In the genomic region with DNA sequence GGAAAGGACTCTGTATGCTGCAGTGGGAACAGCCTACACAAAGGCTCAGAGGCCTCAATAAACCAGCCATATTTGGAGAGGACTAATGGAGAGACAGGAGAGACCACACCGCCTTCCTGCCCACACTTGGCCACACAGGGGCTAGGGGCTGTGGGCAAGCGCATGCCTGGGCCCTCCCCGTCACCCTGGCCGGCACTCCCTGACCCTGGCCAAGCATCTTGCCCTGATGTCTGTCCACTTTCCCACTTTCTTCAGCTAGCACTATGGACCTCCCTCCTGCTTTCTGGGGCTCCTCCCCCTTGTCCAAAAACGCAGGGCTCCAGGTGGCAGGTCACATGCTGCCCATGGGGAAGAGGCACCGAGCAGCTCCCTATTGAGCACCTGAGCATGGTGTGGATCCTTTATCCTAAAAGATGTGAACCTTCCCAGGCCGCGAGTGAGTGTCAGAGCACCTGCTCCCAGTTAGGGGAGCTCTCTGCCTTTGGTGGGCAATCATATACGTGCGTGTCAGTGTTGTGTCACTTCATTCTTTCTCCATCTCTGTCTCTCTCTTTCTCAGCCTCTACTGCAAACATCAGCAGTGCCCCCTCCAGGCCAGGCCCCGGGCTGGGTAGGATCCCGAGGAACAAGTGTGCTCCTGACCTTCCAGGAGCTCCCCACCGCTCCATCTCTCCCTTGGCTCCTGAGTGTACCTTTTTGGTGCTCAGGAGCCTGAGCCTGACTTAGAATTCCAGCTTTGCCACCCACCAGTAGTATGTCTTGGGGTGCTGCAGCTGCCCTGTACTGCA, we compare ENCODE assay signal across 12 cellular contexts.
A peak's percentile ranks its signal among the peaks of the same experiment; 100 is the strongest.
DNase-seq lines count a peak whose midpoint lies in the region; ATAC-seq, FAIRE-seq and TF ChIP-seq lines count a peak whose summit lies in the region.
"Had no signal": no experiment of that assay in that cellular context is flagged by ENCODE, and none has a peak within 500 bp of the region (broad histone marks: within the 10 kb centered on the region; RNA-seq: fewer than 3 reads in every experiment).

No MANE protein-coding gene starts in this region.

- CTCF ChIA-PET in HepG2 (lab: Yijun Ruan, JAX; ENCODE audit: low intra/inter-chr PET ratio, low total read pairs): no interaction called here

- peaks cover 5% of the 10 kb centered on the region for H4K20me1 ChIP-seq in HepG2 (ENCODE audit: insufficient read depth, low read length)

- 96% methylated on average over 12 of the region's 13 CpGs for WGBS in HepG2 (ENCODE audit: low lambda C conversion rate)
- 66% methylated on average over 5 of the region's 13 CpGs for WGBS in right lobe of liver (ENCODE audit: insufficient coverage, low coverage, low lambda C conversion rate, missing lambda C conversion rate)
- 81 to 88% (median 87%) methylated on average over 13 of the region's 13 CpGs for WGBS in adrenal gland, 4 donors
- 69 to 85% methylated on average over 13 of the region's 13 CpGs for WGBS in lung, 2 donors

- H3K27me3 ChIP-seq in HepG2 (ENCODE audit: control insufficient read depth in 1 of 2, insufficient read depth in 2 of 2, low read length in 2 of 2): no peaks in the 10 kb centered on the region
- H3K27me3 ChIP-seq in right lobe of liver: no peaks in the 10 kb centered on the region
- no peaks in the 10 kb centered on the region for H3K27me3 ChIP-seq in adrenal gland
- H3K27me3 ChIP-seq in lung (ENCODE audit: control insufficient read depth, insufficient read depth): no peaks in the 10 kb centered on the region
- H3K27me3 ChIP-seq: body of pancreas had no signal

- in situ Hi-C loops in HepG2 (cut with HindIII; ENCODE audit: extremely low pct_ligation_motif_present, low pct_unique_long_range_greater_than_20kb): no loop called here

- TF ChIP-seq RAD21 in HepG2 (CRISPR knock-in tag; IDR thresholded peaks at IDR 0.05): no peak

- H3K4me1 ChIP-seq in HepG2 (ENCODE audit: insufficient read depth, low read length): peaks cover 30% of the 10 kb centered on the region
- peaks cover 0 to 23% (median 11%) of the 10 kb centered on the region in 4 donors for H3K4me1 ChIP-seq in right lobe of liver
- H3K4me1 ChIP-seq in adrenal gland (replicated peaks in 1 of 2): peaks cover 59 to 79% of the 10 kb centered on the region in 2 donors
- peaks cover 35 to 48% of the 10 kb centered on the region in 2 donors for H3K4me1 ChIP-seq in lung (ENCODE audit: control insufficient read depth in 2 of 2, insufficient read depth in 2 of 2, low read length in 2 of 2)

- peaks cover 2% of the 10 kb centered on the region for H3K79me2 ChIP-seq in HepG2 (ENCODE audit: insufficient read depth, low read length)

- TF ChIP-seq CTCF in HepG2 (CRISPR knock-in tag; IDR thresholded peaks at IDR 0.05) (peak; percentile 31), right lobe of liver (IDR thresholded peaks at IDR 0.05) (no peak), adrenal gland (IDR thresholded peaks at IDR 0.05) (no peak), lung (IDR thresholded peaks at IDR 0.05; ENCODE audit: control extremely low read depth, extremely low read depth) (no peak)

- no peak for ATAC-seq in HepG2
- no peak for ATAC-seq in right lobe of liver
- no peak for ATAC-seq in lung (ENCODE audit: insufficient read depth, low FRiP score)
- ATAC-seq in GM21360 (IDR thresholded peaks at IDR 0.05; ENCODE audit: unreplicated experiment): no peak
- ATAC-seq: body of pancreas had no signal

- H3K27ac ChIP-seq in HepG2 (ENCODE audit: extremely low read length, insufficient read depth, low read length) (no peak overlapping the region), right lobe of liver (no peak overlapping the region), adrenal gland (peak overlapping the region in 3 of 5 donors; percentile 67 to 89 (median 76)), lung (ENCODE audit: low read depth in 1 of 2, low read length in 1 of 2) (peak overlapping the region; percentile 62 to 71)
- H3K27ac ChIP-seq: body of pancreas, C4-2B had no signal

- no peak overlapping the region for H3K9ac ChIP-seq in HepG2 (ENCODE audit: insufficient read depth, low read depth, low read length)

- no peak for DNase-seq in HepG2 (ENCODE audit: low spot score)
- no peak for DNase-seq in right lobe of liver
- no peak for DNase-seq in adrenal gland
- DNase-seq in lung (ENCODE audit: low spot score): no peak
- DNase-seq in cerebellum (ENCODE audit: low spot score): no peak
- no peak for DNase-seq in NCI-H1105 treated with DMSO at 0.1 percent for 48 hours (lab: John Stamatoyannopoulos, UW)
- no peak for DNase-seq in NCI-H1417 treated with DMSO at 0.1 percent for 48 hours (lab: John Stamatoyannopoulos, UW)
- DNase-seq: body of pancreas had no signal

- no TSS peak for BruUV-seq in HepG2 (replicated peaks; lab: Mats Ljungman, UMichigan)

- no peak for TF ChIP-seq EP300 in HepG2 (IDR thresholded peaks at IDR 0.05; ENCODE audit: low read depth in 2 of 2, low read length in 2 of 2)
- TF ChIP-seq EP300 in HepG2 (CRISPR knock-in tag; IDR thresholded peaks at IDR 0.05; ENCODE audit: borderline replicate concordance): no peak

- H3K9me3 ChIP-seq in HepG2 (ENCODE audit: low read length): no peaks in the 10 kb centered on the region
- no peaks in the 10 kb centered on the region for H3K9me3 ChIP-seq in right lobe of liver
- no peaks in the 10 kb centered on the region for H3K9me3 ChIP-seq in adrenal gland (replicated peaks in 1 of 3)
- H3K9me3 ChIP-seq in lung (ENCODE audit: control insufficient read depth in 2 of 2, insufficient read depth in 1 of 2, low read length in 1 of 2): no peaks in the 10 kb centered on the region
- H3K9me3 ChIP-seq: body of pancreas had no signal

- H3K36me3 ChIP-seq in HepG2 (replicated peaks in 1 of 2; ENCODE audit: control insufficient read depth in 1 of 2, insufficient read depth in 2 of 2, low read length in 2 of 2) (peaks cover 57 to 93% of the 10 kb centered on the region in 2 experiments), right lobe of liver (peaks cover 0 to 11% (median 4%) of the 10 kb centered on the region in 4 donors), adrenal gland (replicated peaks in 1 of 2) (peaks cover 0 to 21% of the 10 kb centered on the region in 2 donors), lung (ENCODE audit: control insufficient read depth in 2 of 2, insufficient read depth in 2 of 2, low read length in 2 of 2) (peaks cover 0 to 15% of the 10 kb centered on the region in 2 donors)

- H3K4me3 ChIP-seq in HepG2 (replicated peaks in 1 of 3; ENCODE audit: insufficient read depth in 1 of 3, low read depth in 2 of 3, low read length in 3 of 3): no peak overlapping the region
- no peak overlapping the region for H3K4me3 ChIP-seq in right lobe of liver
- H3K4me3 ChIP-seq in adrenal gland: no peak overlapping the region
- no peak overlapping the region for H3K4me3 ChIP-seq in lung
- H3K4me3 ChIP-seq: body of pancreas had no signal

- intact Hi-C loops in HepG2 (cut with micrococcal nuclease; ENCODE audit: unreplicated experiment): no loop called here
- intact Hi-C loops in right lobe of liver (cut with DNase I): no loop called here
- intact Hi-C loops in adrenal gland (cut with DNase I): no loop called here

- POLR2A ChIA-PET in HepG2 (lab: Yijun Ruan, JAX): interaction anchor here (1.0 kb wide), 1 partner anchor 15 kb away, joined by 5 read pairs; no protein-coding TSS in a partner anchor

- H2AFZ ChIP-seq in HepG2 (ENCODE audit: low read length): no peak overlapping the region

- no peak overlapping the region for H3K4me2 ChIP-seq in HepG2 (ENCODE audit: low read depth, low read length)

- FAIRE-seq in HepG2 (lab: Jason Lieb, UNC): no peak
- FAIRE-seq: frontal cortex, GM19239 had no signal

- TF ChIP-seq POLR2A in HepG2 (IDR thresholded peaks at IDR 0.05; ENCODE audit: insufficient read depth in 1 of 2, low read depth in 2 of 2, low read length in 2 of 2) (no peak), right lobe of liver (IDR thresholded peaks at IDR 0.05) (no peak), adrenal gland (IDR thresholded peaks at IDR 0.05) (no peak)

TF ChIP-seq in HepG2, 621 proteins besides CTCF, POLR2A, EP300 and RAD21:
- peak; percentile 54 for TF ChIP-seq AGO2 (optimal IDR thresholded peaks at IDR 0.05; ENCODE audit: low read depth, low read length)
- TF ChIP-seq WIZ (CRISPR knock-in tag; IDR thresholded peaks at IDR 0.05): no peak
- no peak for TF ChIP-seq ZNF674 (CRISPR knock-in tag; IDR thresholded peaks at IDR 0.05; ENCODE audit: low read depth)
- no peak for TF ChIP-seq ATAD3A (CRISPR knock-in tag; IDR thresholded peaks at IDR 0.05)
- peak; percentile 41; the same call in 1 of the 2 replicates for TF ChIP-seq STAG1 (CRISPR knock-in tag; IDR thresholded peaks at IDR 0.05)
- TF ChIP-seq TOPORS (CRISPR knock-in tag; IDR thresholded peaks at IDR 0.05): no peak
- TF ChIP-seq ZNF589 (CRISPR knock-in tag; conservative IDR thresholded peaks at IDR 0.05): no peak
- no peak for TF ChIP-seq REST (IDR thresholded peaks at IDR 0.05; ENCODE audit: borderline replicate concordance in 1 of 2, low read depth in 1 of 2, low read length in 2 of 2)

Comparison
In these comparisons a context has a peak if more than half of its experiments do, and no peak if none do; other contexts are left out.
1. H3K27ac ChIP-seq: peak in adrenal gland (3 of 5) and lung (2 of 2); none in HepG2 (single experiment) and right lobe of liver (0 of 3).